ENCODE assay signal across 18 cellular contexts in genomic region chr11:1670928-1671371, GRCh38. TPM values are rescaled to one million over a fixed set of nuclear protein-coding genes. Genes with fewer than 3 reads are reported as not detected.
DNase-seq lines count a peak whose midpoint lies in the region; ATAC-seq and TF ChIP-seq lines count a peak whose summit lies in the region.
"Had no signal": no experiment of that assay in that cellular context is flagged by ENCODE, and none has a peak within 500 bp of the region (broad histone marks: within the 10 kb centered on the region; RNA-seq: fewer than 3 reads in every experiment).

No MANE protein-coding gene starts in this region.

- H3K79me2 ChIP-seq in hepatocyte = no peaks in the 10 kb centered on the region

- H4K20me1 ChIP-seq in hepatocyte (ENCODE audit: insufficient read depth, poor library complexity, severe bottlenecking) = no peaks in the 10 kb centered on the region

- H3K36me3 ChIP-seq in H7 (replicated peaks; ENCODE audit: control insufficient read depth, insufficient read depth, low read length) = no peaks in the 10 kb centered on the region
- H3K36me3 ChIP-seq in hepatocyte (replicated peaks; ENCODE audit: insufficient read depth, low read depth) = no peaks in the 10 kb centered on the region
- H3K36me3 ChIP-seq: BE2C, MG63 had no signal

- no peaks in the 10 kb centered on the region; the same call in 1 of the 2 replicates for H3K27me3 ChIP-seq in H7 (ENCODE audit: control insufficient read depth, insufficient read depth, low read length)
- no peaks in the 10 kb centered on the region for H3K27me3 ChIP-seq in hepatocyte

- H2AFZ ChIP-seq in hepatocyte = no peak overlapping the region
- H2AFZ ChIP-seq: GM23338 had no signal

- peak; percentile 21 for DNase-seq in CD14-positive monocyte (ENCODE audit: low spot score)
- DNase-seq in H7 = peak; percentile 48
- no peak for DNase-seq in left lobe of liver (ENCODE audit: low spot score)
- peak; percentile 45 for DNase-seq in posterior vena cava (ENCODE audit: low spot score)
- DNase-seq in foreskin fibroblast = no peak
- no peak for DNase-seq in hepatocyte (ENCODE audit: low spot score)
- DNase-seq: BE2C; CD4-positive, alpha-beta memory T cell; DMS79; MG63; NCI-H1092; NCI-H146; NCI-H2081; NCI-H748 treated with DMSO at 0.1 percent for 48 hours had no signal

- H3K4me3 ChIP-seq in H7 (ENCODE audit: insufficient read depth, low read depth, low read length) (no peak overlapping the region), foreskin fibroblast (ENCODE audit: low read depth in 1 of 2, low read length in 2 of 2) (no peak overlapping the region), hepatocyte (no peak overlapping the region)
- H3K4me3 ChIP-seq: GM23338, MG63 had no signal

- H3K4me1 ChIP-seq in hepatocyte (ENCODE audit: insufficient read depth) = peaks cover 37% of the 10 kb centered on the region
- H3K4me1 ChIP-seq: BE2C had no signal

- no peak for TF ChIP-seq CTCF in CD14-positive monocyte (IDR thresholded peaks at IDR 0.05)
- TF ChIP-seq CTCF in foreskin fibroblast (IDR thresholded peaks at IDR 0.05; ENCODE audit: low read depth, low read length) = no peak
- no peak for TF ChIP-seq CTCF in hepatocyte (IDR thresholded peaks at IDR 0.05; ENCODE audit: poor library complexity)

- H3K9me2 ChIP-seq in hepatocyte (replicated peaks; ENCODE audit: insufficient read depth) = no peaks in the 10 kb centered on the region

- intact Hi-C loops in CD14-positive monocyte (cut with micrococcal nuclease) = no loop called here
- intact Hi-C loops in posterior vena cava (cut with DNase I) = no loop called here

- H3K27ac ChIP-seq in hepatocyte = no peak overlapping the region

- H3K27ac Mint-ChIP-seq in CD14-positive monocyte = no peak overlapping the region
- H3K27ac Mint-ChIP-seq: CD4-positive, alpha-beta memory T cell; GM23338 had no signal

- H3K9me3 ChIP-seq in hepatocyte (ENCODE audit: low read depth) = no peaks in the 10 kb centered on the region
- H3K9me3 ChIP-seq: BE2C, MG63 had no signal

- ATAC-seq in left lobe of liver (peak; percentile 3), GM18861 (IDR thresholded peaks at IDR 0.05; ENCODE audit: unreplicated experiment) (no peak)
- ATAC-seq: GM23338 had no signal

- H3K4me2 ChIP-seq in hepatocyte = no peak overlapping the region
- H3K4me2 ChIP-seq: GM23338 had no signal

- H3K4me3 Mint-ChIP-seq in CD14-positive monocyte = peak overlapping the region in 1 of 2 donors; percentile 4
- H3K4me3 Mint-ChIP-seq: CD4-positive, alpha-beta memory T cell; GM23338 had no signal

- H3K36me3 Mint-ChIP-seq in CD14-positive monocyte = no peaks in the 10 kb centered on the region
- H3K36me3 Mint-ChIP-seq: CD4-positive, alpha-beta memory T cell had no signal

- no peaks in the 10 kb centered on the region for H3K9me3 Mint-ChIP-seq in CD14-positive monocyte
- H3K9me3 Mint-ChIP-seq: CD4-positive, alpha-beta memory T cell; GM23338 had no signal

- no peaks in the 10 kb centered on the region for H3K4me1 Mint-ChIP-seq in CD14-positive monocyte
- H3K4me1 Mint-ChIP-seq: GM23338 had no signal

- 94% methylated on average over 8 of the region's 10 CpGs for WGBS in hepatocyte (ENCODE audit: low lambda C conversion rate, missing lambda C conversion rate)

- peaks cover 28 to 56% (median 35%) of the 10 kb centered on the region in 3 donors for H3K27me3 Mint-ChIP-seq in CD14-positive monocyte (ENCODE audit: low read depth in 3 of 3)

RNA-seq across cellular contexts. Expression of gene KRTAP5-6, which starts 26.0 kb away (rescaled TPM):
- not detected for polyA plus RNA-seq in CD14-positive monocyte
- not detected in 2 replicates for total RNA-seq in H7 (2014; rRNA removed; shearing (Covaris generic))
- total RNA-seq in left lobe of liver = 1.4 TPM
- total RNA-seq in posterior vena cava = not detected
- total RNA-seq in hepatocyte = not detected in 2 replicates
- not detected in 2 replicates for polyA plus RNA-seq in hepatocyte
- total RNA-seq: CD4-positive, alpha-beta memory T cell; GM23338; NCI-H460; SK-MEL-5 had no signal
- polyA plus RNA-seq: CD4-positive, alpha-beta memory T cell; GM23338 had no signal

RNA-seq across cellular contexts. Expression of gene KRTAP5-5, which starts 41.4 kb away (rescaled TPM):
- polyA plus RNA-seq in CD14-positive monocyte (not detected), hepatocyte (0.39 and 0.54 TPM in 2 replicates)
- total RNA-seq in H7 (2014; rRNA removed; shearing (Covaris generic)) = not detected in 2 replicates
- total RNA-seq in left lobe of liver (not detected), posterior vena cava (not detected), hepatocyte (not detected in 2 replicates)
- total RNA-seq: CD4-positive, alpha-beta memory T cell; GM23338; NCI-H460; SK-MEL-5 had no signal
- polyA plus RNA-seq: CD4-positive, alpha-beta memory T cell; GM23338 had no signal

RNA-seq across cellular contexts. Expression of gene KRTAP5-4, which starts 49.0 kb away (rescaled TPM):
- polyA plus RNA-seq in CD14-positive monocyte = not detected
- total RNA-seq in H7 (2014; rRNA removed; shearing (Covaris generic)) = not detected in 2 replicates
- total RNA-seq in left lobe of liver = not detected
- not detected for total RNA-seq in posterior vena cava
- total RNA-seq in hepatocyte = not detected in 2 replicates
- polyA plus RNA-seq in hepatocyte = not detected in 2 replicates
- total RNA-seq: CD4-positive, alpha-beta memory T cell; GM23338; NCI-H460; SK-MEL-5 had no signal
- polyA plus RNA-seq: CD4-positive, alpha-beta memory T cell; GM23338 had no signal

Comparison
In these comparisons a context has a peak if more than half of its experiments do, and no peak if none do; other contexts are left out.
1. DNase-seq: peak in CD14-positive monocyte (single experiment), H7 (single experiment) and posterior vena cava (single experiment); none in left lobe of liver (single experiment), foreskin fibroblast (0 of 2) and hepatocyte (single experiment).